ENCODE assay signal across 1 cellular context in the genomic region with DNA sequence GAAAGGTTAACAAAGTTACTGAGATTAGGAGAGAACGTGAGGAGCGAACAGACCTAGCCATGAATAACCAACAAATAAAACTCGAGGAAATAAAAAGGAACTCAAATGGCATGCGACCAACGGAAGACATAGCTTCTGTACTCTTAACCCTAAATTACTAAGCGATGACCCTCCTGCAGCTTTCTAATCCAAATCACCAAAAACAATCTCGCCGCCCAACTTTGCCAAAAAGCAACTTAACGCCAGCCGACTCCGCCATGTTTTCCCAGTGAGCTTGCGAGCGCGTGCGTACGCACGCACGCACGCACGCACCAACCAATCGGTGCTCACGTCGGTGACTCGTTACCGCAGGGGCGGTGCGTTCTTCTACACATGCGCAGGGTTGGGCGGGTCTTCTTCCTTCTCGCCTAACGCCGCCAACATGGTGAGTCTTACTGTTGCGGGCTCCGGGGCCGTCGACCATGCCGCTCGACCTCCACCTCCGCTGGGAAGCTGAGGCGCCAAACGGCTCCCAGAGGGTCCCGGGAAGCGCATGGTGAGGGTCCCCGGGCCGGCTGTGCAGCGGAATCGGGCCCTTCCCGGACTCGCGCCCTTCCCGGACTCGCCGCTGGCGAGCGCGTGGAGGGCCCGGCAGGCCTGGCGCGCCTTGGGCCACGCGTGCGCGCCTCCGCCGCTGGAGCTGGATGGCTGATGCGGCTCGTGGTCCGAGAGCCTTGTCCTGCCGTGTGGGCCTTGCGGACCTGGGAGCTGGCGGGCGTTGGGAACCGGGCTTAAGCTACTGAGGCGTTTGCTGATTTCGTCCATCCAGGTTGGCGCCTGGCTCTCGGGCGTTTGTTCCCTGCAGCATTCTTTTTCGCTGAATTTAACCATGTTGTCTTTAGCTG.
A peak's percentile ranks its signal among the peaks of the same experiment; 100 is the strongest.
TF ChIP-seq lines count a peak whose summit lies in the region.

A gene (plus strand): TSS at position 400 of the 884 bp plus-strand sequence. CDS start 133 bp downstream, at position 533.

TF ChIP-seq in HepG2, 621 proteins besides CTCF, POLR2A, EP300 and RAD21 (continued from another document and continues in another):
- TF ChIP-seq, protein P1, sequence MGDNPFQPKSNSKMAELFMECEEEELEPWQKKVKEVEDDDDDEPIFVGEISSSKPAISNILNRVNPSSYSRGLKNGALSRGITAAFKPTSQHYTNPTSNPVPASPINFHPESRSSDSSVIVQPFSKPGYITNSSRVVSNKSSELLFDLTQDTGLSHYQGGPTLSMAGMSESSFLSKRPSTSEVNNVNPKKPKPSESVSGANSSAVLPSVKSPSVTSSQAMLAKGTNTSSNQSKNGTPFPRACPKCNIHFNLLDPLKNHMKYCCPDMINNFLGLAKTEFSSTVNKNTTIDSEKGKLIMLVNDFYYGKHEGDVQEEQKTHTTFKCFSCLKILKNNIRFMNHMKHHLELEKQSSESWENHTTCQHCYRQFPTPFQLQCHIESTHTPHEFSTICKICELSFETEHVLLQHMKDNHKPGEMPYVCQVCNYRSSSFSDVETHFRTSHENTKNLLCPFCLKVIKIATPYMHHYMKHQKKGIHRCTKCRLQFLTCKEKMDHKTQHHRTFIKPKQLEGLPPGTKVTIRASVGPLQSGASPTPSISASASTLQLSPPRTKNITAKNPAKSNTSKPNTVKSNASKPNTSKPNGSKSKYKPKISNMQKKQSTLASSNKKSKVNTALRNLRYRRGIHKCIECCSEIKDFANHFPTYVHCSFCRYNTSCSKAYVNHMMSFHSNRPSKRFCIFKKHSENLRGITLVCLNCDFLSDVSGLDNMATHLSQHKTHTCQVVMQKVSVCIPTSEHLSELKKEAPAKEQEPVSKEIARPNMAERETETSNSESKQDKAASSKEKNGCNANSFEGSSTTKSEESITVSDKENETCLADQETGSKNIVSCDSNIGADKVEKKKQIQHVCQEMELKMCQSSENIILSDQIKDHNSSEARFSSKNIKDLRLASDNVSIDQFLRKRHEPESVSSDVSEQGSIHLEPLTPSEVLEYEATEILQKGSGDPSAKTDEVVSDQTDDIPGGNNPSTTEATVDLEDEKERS (CRISPR knock-in tag; IDR thresholded peaks at IDR 0.05), result peak; percentile 75; the same call in 1 of the 2 replicates
- TF ChIP-seq RARA (CRISPR knock-in tag; IDR thresholded peaks at IDR 0.05) (0 out of 2 replicates have a peak, but pooled peaks have one; percentile 5), ZBTB8A (CRISPR knock-in tag; IDR thresholded peaks at IDR 0.05; ENCODE audit: borderline replicate concordance, low read depth) (no peak), NFYC (CRISPR knock-in tag; IDR thresholded peaks at IDR 0.05) (peak; percentile 90), ZNF883 (CRISPR knock-in tag; IDR thresholded peaks at IDR 0.05; ENCODE audit: not compliant biosample characterization) (peak; percentile 92), ZNF777 (CRISPR knock-in tag; IDR thresholded peaks at IDR 0.05) (peak; percentile 57), BRCA1 (CRISPR knock-in tag; IDR thresholded peaks at IDR 0.05) (no peak), CEBPB (IDR thresholded peaks at IDR 0.05; ENCODE audit: borderline replicate concordance, low read depth, low read length) (no peak), ZSCAN31 (CRISPR knock-in tag; IDR thresholded peaks at IDR 0.05; ENCODE audit: low read depth) (no peak), KDM4B (CRISPR knock-in tag; IDR thresholded peaks at IDR 0.05) (no peak), YEATS2 (CRISPR knock-in tag; IDR thresholded peaks at IDR 0.05; ENCODE audit: borderline replicate concordance) (peak; percentile 94), ZNF547 (CRISPR knock-in tag; IDR thresholded peaks at IDR 0.05) (peak; percentile 91), THAP11 (CRISPR knock-in tag; IDR thresholded peaks at IDR 0.05) (peak; percentile 91), ZNF644 (CRISPR knock-in tag; IDR thresholded peaks at IDR 0.05; ENCODE audit: low read depth) (no peak), ETV5 (CRISPR knock-in tag; IDR thresholded peaks at IDR 0.05; ENCODE audit: borderline replicate concordance) (peak; percentile 12; the same call in 1 of the 2 replicates), IRF2 (CRISPR knock-in tag; IDR thresholded peaks at IDR 0.05) (peak; percentile 28; the same call in 1 of the 2 replicates), SOX5 (CRISPR knock-in tag; IDR thresholded peaks at IDR 0.05; ENCODE audit: borderline replicate concordance) (no peak), ONECUT2 (CRISPR knock-in tag; IDR thresholded peaks at IDR 0.05) (no peak), RFX3 (CRISPR knock-in tag; IDR thresholded peaks at IDR 0.05) (no peak), DNMT3B (CRISPR knock-in tag; conservative IDR thresholded peaks at IDR 0.05) (peak; percentile 82; the same call in 1 of the 2 replicates), TSC22D2 (CRISPR knock-in tag; IDR thresholded peaks at IDR 0.05; ENCODE audit: borderline replicate concordance) (no peak), DR1 (CRISPR knock-in tag; IDR thresholded peaks at IDR 0.05) (peak; percentile 94), RBM39 (IDR thresholded peaks at IDR 0.05; ENCODE audit: low read depth, low read length, poor library complexity, severe bottlenecking) (peak; percentile 89), ZFAT (CRISPR knock-in tag; conservative IDR thresholded peaks at IDR 0.05) (0 out of 2 replicates have a peak, but pooled peaks have one; percentile 54), ZNF546 (CRISPR knock-in tag; conservative IDR thresholded peaks at IDR 0.05) (peak; percentile 70; the same call in 1 of the 2 replicates), ZNF878 (CRISPR knock-in tag; IDR thresholded peaks at IDR 0.05) (no peak), ZNF720 (CRISPR knock-in tag; IDR thresholded peaks at IDR 0.05) (no peak), ZNF660 (CRISPR knock-in tag; IDR thresholded peaks at IDR 0.05; ENCODE audit: borderline replicate concordance, low read depth) (no peak), ZNF562 (CRISPR knock-in tag; IDR thresholded peaks at IDR 0.05; ENCODE audit: borderline replicate concordance) (peak; percentile 36; the same call in 1 of the 2 replicates)
- TF ChIP-seq, protein P2, sequence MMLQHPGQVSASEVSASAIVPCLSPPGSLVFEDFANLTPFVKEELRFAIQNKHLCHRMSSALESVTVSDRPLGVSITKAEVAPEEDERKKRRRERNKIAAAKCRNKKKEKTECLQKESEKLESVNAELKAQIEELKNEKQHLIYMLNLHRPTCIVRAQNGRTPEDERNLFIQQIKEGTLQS (CRISPR knock-in tag; IDR thresholded peaks at IDR 0.05), result no peak; the same call in 1 of the 2 replicates
- TF ChIP-seq, protein P3, sequence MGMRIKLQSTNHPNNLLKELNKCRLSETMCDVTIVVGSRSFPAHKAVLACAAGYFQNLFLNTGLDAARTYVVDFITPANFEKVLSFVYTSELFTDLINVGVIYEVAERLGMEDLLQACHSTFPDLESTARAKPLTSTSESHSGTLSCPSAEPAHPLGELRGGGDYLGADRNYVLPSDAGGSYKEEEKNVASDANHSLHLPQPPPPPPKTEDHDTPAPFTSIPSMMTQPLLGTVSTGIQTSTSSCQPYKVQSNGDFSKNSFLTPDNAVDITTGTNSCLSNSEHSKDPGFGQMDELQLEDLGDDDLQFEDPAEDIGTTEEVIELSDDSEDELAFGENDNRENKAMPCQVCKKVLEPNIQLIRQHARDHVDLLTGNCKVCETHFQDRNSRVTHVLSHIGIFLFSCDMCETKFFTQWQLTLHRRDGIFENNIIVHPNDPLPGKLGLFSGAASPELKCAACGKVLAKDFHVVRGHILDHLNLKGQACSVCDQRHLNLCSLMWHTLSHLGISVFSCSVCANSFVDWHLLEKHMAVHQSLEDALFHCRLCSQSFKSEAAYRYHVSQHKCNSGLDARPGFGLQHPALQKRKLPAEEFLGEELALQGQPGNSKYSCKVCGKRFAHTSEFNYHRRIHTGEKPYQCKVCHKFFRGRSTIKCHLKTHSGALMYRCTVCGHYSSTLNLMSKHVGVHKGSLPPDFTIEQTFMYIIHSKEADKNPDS (CRISPR knock-in tag; IDR thresholded peaks at IDR 0.05), result no peak
- TF ChIP-seq, protein P4, sequence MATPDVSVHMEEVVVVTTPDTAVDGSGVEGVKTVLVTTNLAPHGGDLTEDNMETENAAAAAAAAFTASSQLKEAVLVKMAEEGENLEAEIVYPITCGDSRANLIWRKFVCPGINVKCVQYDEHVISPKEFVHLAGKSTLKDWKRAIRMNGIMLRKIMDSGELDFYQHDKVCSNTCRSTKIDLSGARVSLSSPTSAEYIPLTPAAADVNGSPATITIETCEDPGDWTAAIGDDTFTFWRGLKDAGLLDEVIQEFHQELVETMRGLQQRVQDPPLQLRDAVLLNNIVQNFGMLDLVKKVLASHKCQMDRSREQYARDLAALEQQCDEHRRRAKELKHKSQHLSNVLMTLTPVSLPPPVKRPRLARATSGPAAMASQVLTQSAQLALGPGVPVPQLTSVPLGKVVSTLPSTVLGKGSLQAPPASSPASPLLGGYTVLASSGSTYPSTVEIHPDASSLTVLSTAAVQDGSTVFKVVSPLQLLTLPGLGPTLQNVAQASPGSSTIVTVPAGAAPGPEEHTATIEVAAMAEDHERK (CRISPR knock-in tag; IDR thresholded peaks at IDR 0.05; ENCODE audit: low read depth), result peak; percentile 99
- TF ChIP-seq, protein P5, sequence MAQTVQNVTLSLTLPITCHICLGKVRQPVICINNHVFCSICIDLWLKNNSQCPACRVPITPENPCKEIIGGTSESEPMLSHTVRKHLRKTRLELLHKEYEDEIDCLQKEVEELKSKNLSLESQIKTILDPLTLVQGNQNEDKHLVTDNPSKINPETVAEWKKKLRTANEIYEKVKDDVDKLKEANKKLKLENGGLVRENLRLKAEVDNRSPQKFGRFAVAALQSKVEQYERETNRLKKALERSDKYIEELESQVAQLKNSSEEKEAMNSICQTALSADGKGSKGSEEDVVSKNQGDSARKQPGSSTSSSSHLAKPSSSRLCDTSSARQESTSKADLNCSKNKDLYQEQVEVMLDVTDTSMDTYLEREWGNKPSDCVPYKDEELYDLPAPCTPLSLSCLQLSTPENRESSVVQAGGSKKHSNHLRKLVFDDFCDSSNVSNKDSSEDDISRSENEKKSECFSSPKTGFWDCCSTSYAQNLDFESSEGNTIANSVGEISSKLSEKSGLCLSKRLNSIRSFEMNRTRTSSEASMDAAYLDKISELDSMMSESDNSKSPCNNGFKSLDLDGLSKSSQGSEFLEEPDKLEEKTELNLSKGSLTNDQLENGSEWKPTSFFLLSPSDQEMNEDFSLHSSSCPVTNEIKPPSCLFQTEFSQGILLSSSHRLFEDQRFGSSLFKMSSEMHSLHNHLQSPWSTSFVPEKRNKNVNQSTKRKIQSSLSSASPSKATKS (CRISPR knock-in tag; IDR thresholded peaks at IDR 0.05), result no peak
- TF ChIP-seq, protein P6, sequence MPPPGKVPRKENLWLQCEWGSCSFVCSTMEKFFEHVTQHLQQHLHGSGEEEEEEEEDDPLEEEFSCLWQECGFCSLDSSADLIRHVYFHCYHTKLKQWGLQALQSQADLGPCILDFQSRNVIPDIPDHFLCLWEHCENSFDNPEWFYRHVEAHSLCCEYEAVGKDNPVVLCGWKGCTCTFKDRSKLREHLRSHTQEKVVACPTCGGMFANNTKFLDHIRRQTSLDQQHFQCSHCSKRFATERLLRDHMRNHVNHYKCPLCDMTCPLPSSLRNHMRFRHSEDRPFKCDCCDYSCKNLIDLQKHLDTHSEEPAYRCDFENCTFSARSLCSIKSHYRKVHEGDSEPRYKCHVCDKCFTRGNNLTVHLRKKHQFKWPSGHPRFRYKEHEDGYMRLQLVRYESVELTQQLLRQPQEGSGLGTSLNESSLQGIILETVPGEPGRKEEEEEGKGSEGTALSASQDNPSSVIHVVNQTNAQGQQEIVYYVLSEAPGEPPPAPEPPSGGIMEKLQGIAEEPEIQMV (CRISPR knock-in tag; IDR thresholded peaks at IDR 0.05; ENCODE audit: low read depth), result peak; percentile 53; the same call in 1 of the 2 replicates
- TF ChIP-seq, protein P7, sequence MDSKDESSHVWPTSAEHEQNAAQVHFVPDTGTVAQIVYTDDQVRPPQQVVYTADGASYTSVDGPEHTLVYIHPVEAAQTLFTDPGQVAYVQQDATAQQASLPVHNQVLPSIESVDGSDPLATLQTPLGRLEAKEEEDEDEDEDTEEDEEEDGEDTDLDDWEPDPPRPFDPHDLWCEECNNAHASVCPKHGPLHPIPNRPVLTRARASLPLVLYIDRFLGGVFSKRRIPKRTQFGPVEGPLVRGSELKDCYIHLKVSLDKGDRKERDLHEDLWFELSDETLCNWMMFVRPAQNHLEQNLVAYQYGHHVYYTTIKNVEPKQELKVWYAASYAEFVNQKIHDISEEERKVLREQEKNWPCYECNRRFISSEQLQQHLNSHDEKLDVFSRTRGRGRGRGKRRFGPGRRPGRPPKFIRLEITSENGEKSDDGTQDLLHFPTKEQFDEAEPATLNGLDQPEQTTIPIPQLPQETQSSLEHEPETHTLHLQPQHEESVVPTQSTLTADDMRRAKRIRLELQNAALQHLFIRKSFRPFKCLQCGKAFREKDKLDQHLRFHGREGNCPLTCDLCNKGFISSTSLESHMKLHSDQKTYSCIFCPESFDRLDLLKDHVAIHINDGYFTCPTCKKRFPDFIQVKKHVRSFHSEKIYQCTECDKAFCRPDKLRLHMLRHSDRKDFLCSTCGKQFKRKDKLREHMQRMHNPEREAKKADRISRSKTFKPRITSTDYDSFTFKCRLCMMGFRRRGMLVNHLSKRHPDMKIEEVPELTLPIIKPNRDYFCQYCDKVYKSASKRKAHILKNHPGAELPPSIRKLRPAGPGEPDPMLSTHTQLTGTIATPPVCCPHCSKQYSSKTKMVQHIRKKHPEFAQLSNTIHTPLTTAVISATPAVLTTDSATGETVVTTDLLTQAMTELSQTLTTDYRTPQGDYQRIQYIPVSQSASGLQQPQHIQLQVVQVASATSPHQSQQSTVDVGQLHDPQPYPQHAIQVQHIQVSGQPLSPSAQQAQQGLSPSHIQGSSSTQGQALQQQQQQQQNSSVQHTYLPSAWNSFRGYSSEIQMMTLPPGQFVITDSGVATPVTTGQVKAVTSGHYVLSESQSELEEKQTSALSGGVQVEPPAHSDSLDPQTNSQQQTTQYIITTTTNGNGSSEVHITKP (CRISPR knock-in tag; IDR thresholded peaks at IDR 0.05; ENCODE audit: low read depth), result no peak
- TF ChIP-seq, protein P8, sequence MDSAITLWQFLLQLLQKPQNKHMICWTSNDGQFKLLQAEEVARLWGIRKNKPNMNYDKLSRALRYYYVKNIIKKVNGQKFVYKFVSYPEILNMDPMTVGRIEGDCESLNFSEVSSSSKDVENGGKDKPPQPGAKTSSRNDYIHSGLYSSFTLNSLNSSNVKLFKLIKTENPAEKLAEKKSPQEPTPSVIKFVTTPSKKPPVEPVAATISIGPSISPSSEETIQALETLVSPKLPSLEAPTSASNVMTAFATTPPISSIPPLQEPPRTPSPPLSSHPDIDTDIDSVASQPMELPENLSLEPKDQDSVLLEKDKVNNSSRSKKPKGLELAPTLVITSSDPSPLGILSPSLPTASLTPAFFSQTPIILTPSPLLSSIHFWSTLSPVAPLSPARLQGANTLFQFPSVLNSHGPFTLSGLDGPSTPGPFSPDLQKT (CRISPR knock-in tag; IDR thresholded peaks at IDR 0.05; ENCODE audit: borderline replicate concordance), result no peak
- TF ChIP-seq, protein P9, sequence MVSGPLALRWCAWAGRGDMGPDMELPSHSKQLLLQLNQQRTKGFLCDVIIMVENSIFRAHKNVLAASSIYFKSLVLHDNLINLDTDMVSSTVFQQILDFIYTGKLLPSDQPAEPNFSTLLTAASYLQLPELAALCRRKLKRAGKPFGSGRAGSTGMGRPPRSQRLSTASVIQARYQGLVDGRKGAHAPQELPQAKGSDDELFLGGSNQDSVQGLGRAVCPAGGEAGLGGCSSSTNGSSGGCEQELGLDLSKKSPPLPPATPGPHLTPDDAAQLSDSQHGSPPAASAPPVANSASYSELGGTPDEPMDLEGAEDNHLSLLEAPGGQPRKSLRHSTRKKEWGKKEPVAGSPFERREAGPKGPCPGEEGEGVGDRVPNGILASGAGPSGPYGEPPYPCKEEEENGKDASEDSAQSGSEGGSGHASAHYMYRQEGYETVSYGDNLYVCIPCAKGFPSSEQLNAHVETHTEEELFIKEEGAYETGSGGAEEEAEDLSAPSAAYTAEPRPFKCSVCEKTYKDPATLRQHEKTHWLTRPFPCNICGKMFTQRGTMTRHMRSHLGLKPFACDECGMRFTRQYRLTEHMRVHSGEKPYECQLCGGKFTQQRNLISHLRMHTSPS (CRISPR knock-in tag; IDR thresholded peaks at IDR 0.05; ENCODE audit: low read depth), result no peak
